10 cellular contexts compared by ENCODE assay signal in the genomic region with DNA sequence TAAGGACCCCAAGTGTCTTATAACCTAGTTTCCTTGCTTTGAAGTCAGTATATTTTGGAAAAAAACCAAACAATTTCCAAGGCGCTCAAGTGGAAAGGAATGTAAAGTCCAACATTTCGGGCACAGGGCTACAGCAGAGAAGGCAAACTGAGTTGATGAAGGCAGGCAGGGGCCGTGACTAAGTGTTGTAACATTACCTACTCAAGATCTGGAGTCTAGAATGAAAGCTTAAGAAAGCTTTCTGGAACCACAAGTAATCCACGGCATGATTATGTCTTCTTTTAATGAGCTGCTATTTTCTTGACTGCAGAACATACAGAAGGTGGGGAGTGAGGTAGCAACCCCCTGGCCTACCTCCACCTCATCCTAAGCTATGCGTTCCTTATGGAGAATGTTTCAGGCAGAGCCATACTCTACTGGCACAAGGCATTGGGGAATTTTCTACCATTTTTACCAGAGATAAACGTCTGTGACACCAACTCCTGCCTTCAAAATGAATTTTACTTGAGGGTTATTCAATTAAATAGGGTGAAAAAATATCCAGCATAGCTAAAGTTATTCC. TPM values are rescaled to one million over a fixed set of nuclear protein-coding genes. Genes with fewer than 3 reads are reported as not detected.
DNase-seq lines count a peak whose midpoint lies in the region; ATAC-seq, FAIRE-seq and TF ChIP-seq lines count a peak whose summit lies in the region.
"Had no signal": no experiment of that assay in that cellular context is flagged by ENCODE, and none has a peak within 500 bp of the region (broad histone marks: within the 10 kb centered on the region; RNA-seq: fewer than 3 reads in every experiment).

No MANE protein-coding gene starts in this region.

- H4K20me1 ChIP-seq in OCI-LY1 (ENCODE audit: insufficient read depth, low read length) (no peaks in the 10 kb centered on the region), H1 (replicated peaks in 1 of 2; ENCODE audit: control insufficient read depth in 1 of 2, insufficient read depth in 2 of 2, low read length in 2 of 2) (peaks cover 4 to 6% of the 10 kb centered on the region in 2 experiments)

- peak; percentile 61 for DNase-seq in EL
- no peak for DNase-seq in H1 (ENCODE audit: low read depth in 1 of 2, low spot score in 2 of 2)
- no peak for DNase-seq in psoas muscle
- DNase-seq in small intestine, result no peak
- DNase-seq in D341Med (ENCODE audit: low spot score), result no peak
- DNase-seq in Caco-2, result no peak
- DNase-seq: stimulated activated CD4-positive, alpha-beta T cell treated with anti-CD3 and anti-CD28 coated beads, Interleukin-4, amount 100 ng/mL, for 4 hours had no signal

- H3K4me1 ChIP-seq in OCI-LY1 (ENCODE audit: insufficient read depth, low read length, severe bottlenecking) (peaks cover 34% of the 10 kb centered on the region), H1 (replicated peaks in 1 of 4; ENCODE audit: control insufficient read depth in 3 of 4, insufficient read depth in 4 of 4, low read length in 3 of 4) (peaks cover 0 to 6% (median 3%) of the 10 kb centered on the region in 4 experiments; a peak in 4 of 7 replicates), psoas muscle (peaks cover 42% of the 10 kb centered on the region), small intestine (ENCODE audit: control insufficient read depth in 2 of 2, insufficient read depth in 1 of 2, low read depth in 1 of 2, low read length in 1 of 2) (peaks cover 0 to 3% of the 10 kb centered on the region in 2 donors), Caco-2 (no peaks in the 10 kb centered on the region)

- peaks cover 11% of the 10 kb centered on the region for H3K23me2 ChIP-seq in H1 (ENCODE audit: low read depth, low read length)

- peaks cover 8% of the 10 kb centered on the region; the same call in 1 of the 2 replicates for H3K79me1 ChIP-seq in H1 (ENCODE audit: low read depth, low read length)

- peaks cover 22% of the 10 kb centered on the region for H3K4me1 Mint-ChIP-seq in Caco-2 (ENCODE audit: low read depth, unreplicated experiment)

- H3K36me3 ChIP-seq in OCI-LY1 (ENCODE audit: insufficient read depth, low read length), result peaks cover 88% of the 10 kb centered on the region
- peaks cover 13 to 63% (median 31%) of the 10 kb centered on the region in 4 experiments for H3K36me3 ChIP-seq in H1 (ENCODE audit: control insufficient read depth in 2 of 4, insufficient read depth in 4 of 4, low read length in 3 of 4)
- H3K36me3 ChIP-seq in psoas muscle (ENCODE audit: insufficient read depth in 1 of 2, low read depth in 1 of 2), result peaks cover 4 to 34% of the 10 kb centered on the region in 2 donors
- H3K36me3 ChIP-seq in small intestine (ENCODE audit: control insufficient read depth in 2 of 2, insufficient read depth in 2 of 2, low read length in 2 of 2), result peaks cover 4 to 16% of the 10 kb centered on the region in 2 donors
- H3K36me3 ChIP-seq in Caco-2 (ENCODE audit: control insufficient read depth, insufficient read depth, low read length), result peaks cover 3% of the 10 kb centered on the region

- peaks cover 91% of the 10 kb centered on the region for H3K36me3 Mint-ChIP-seq in Caco-2 (ENCODE audit: insufficient read depth, unreplicated experiment)

- POLR2A ChIA-PET in H1 (lab: Charles Lee; ENCODE audit: partially characterized antibody) (interaction anchor here (0.8 to 4.8 kb wide), 23 partner anchors 15 to 131 kb away, joined by 3 to 443 read pairs (median 5); a partner anchor contains a TSS), Caco-2 (lab: Charles Lee) (interaction anchor here (1.0 to 1.3 kb wide), 4 partner anchors 12 to 104 kb away, joined by 4 read pairs; a partner anchor contains a TSS)

- no peak overlapping the region for H3K56ac ChIP-seq in H1 (replicated peaks; ENCODE audit: insufficient read length, low read depth, low read length)

- TF ChIP-seq CTCF in OCI-LY1 (IDR thresholded peaks at IDR 0.05; ENCODE audit: low read length) (no peak), H1 (IDR thresholded peaks at IDR 0.05; ENCODE audit: control extremely low read depth in 1 of 3, insufficient read depth in 1 of 3, low read depth in 1 of 3, low read length in 3 of 3) (no peak), psoas muscle (IDR thresholded peaks at IDR 0.05) (no peak), Caco-2 (IDR thresholded peaks at IDR 0.05; ENCODE audit: insufficient read depth in 1 of 2, low read depth in 1 of 2, low read length in 1 of 2, severe bottlenecking in 1 of 2, unreplicated experiment in 1 of 2) (no peak)

- 82% methylated on average over 6 of the region's 6 CpGs; no CpG with 5 or more reads in 1 of the 2 experiments for WGBS in H1 (ENCODE audit: extremely low coverage in 1 of 2, insufficient coverage in 1 of 2, insufficient read length in 1 of 2, insufficient replicate concordance in 2 of 2, low coverage in 1 of 2, low lambda C conversion rate in 2 of 2, missing lambda C conversion rate in 1 of 2), 2 experiments
- 35 to 54% (median 35%) methylated on average over 6 of the region's 6 CpGs for WGBS in psoas muscle, 3 donors
- 65 to 67% (median 65%) methylated on average over 6 of the region's 6 CpGs for WGBS in small intestine, 3 donors

- no TSS peak for BruUV-seq in Caco-2 (replicated peaks; lab: Mats Ljungman, UMichigan)

- H2BK120ac ChIP-seq in H1 (replicated peaks; ENCODE audit: low read depth, low read length), result no peak overlapping the region

- H3K4me3 Mint-ChIP-seq in Caco-2 (ENCODE audit: unreplicated experiment), result no peak overlapping the region

- H3K79me2 ChIP-seq in OCI-LY1 (ENCODE audit: insufficient read depth, low read length) (peaks cover 29% of the 10 kb centered on the region), H1 (ENCODE audit: control insufficient read depth in 1 of 2, insufficient read depth in 2 of 2, low read length in 2 of 2) (peaks cover 4 to 60% of the 10 kb centered on the region in 2 experiments; a peak in 3 of 4 replicates)

- H2BK12ac ChIP-seq in H1 (ENCODE audit: low read depth, low read length), result no peak overlapping the region

- H2BK5ac ChIP-seq in H1 (ENCODE audit: low read depth, low read length), result no peak overlapping the region

- intact Hi-C loops in psoas muscle (cut with DNase I), result loop anchor here in 1 of 2 donors (5.0 kb wide), 1 partner anchor 35 kb away; no protein-coding TSS in a partner anchor
- intact Hi-C loops in Caco-2 (cut with micrococcal nuclease; ENCODE audit: unreplicated experiment), result no loop called here

- H3K27me3 ChIP-seq in OCI-LY1 (ENCODE audit: insufficient read depth, low read length) (no peaks in the 10 kb centered on the region), H1 (replicated peaks in 1 of 4; ENCODE audit: control insufficient read depth in 3 of 4, extremely low read depth in 1 of 4, insufficient read depth in 3 of 4, low read length in 3 of 4) (no peaks in the 10 kb centered on the region), psoas muscle (ENCODE audit: insufficient read depth in 3 of 3, low read length in 2 of 3) (no peaks in the 10 kb centered on the region), small intestine (ENCODE audit: control insufficient read depth in 2 of 2, insufficient read depth in 2 of 2, low read length in 2 of 2) (no peaks in the 10 kb centered on the region), Caco-2 (replicated peaks; ENCODE audit: control insufficient read depth, insufficient read depth, low read length) (no peaks in the 10 kb centered on the region)

- no peak overlapping the region for H3K18ac ChIP-seq in H1 (ENCODE audit: extremely low read depth, low read length)

- H4K8ac ChIP-seq in H1 (ENCODE audit: extremely low read depth, insufficient read depth, low read length), result no peak overlapping the region

- H3K4me2 ChIP-seq in OCI-LY1 (ENCODE audit: low read length) (peak overlapping the region; percentile 88), H1 (ENCODE audit: insufficient read depth in 1 of 2, low read depth in 2 of 2, low read length in 2 of 2) (peak overlapping the region; percentile 4 to 98; a peak in 1 of 4 replicates)

- H2BK20ac ChIP-seq in H1 (ENCODE audit: low read length), result no peak overlapping the region

- H3K4me3 ChIP-seq in OCI-LY1 (ENCODE audit: low read depth, low read length, poor library complexity, severe bottlenecking), result no peak overlapping the region
- H3K4me3 ChIP-seq in H1 (ENCODE audit: extremely low read depth in 1 of 4, insufficient read depth in 2 of 4, low read depth in 3 of 4, low read length in 4 of 4), result no peak overlapping the region; a peak in 1 of 8 replicates
- peak overlapping the region; percentile 84 for H3K4me3 ChIP-seq in psoas muscle
- H3K4me3 ChIP-seq in small intestine (ENCODE audit: low read depth in 1 of 2, low read length in 2 of 2), result no peak overlapping the region
- no peak overlapping the region for H3K4me3 ChIP-seq in Caco-2 (ENCODE audit: low read depth, low read length)

- H3K9ac ChIP-seq in OCI-LY1 (ENCODE audit: low read length) (no peak overlapping the region; the same call in 1 of the 2 replicates), H1 (replicated peaks in 1 of 4; ENCODE audit: extremely low read depth in 1 of 4, low read depth in 3 of 4, low read length in 3 of 4) (no peak overlapping the region)

- no peaks in the 10 kb centered on the region for H3K9me2 ChIP-seq in OCI-LY1 (ENCODE audit: low read depth, low read length)

- no peak overlapping the region for H4K91ac ChIP-seq in H1 (replicated peaks; ENCODE audit: insufficient read length, low read length)

- ATAC-seq in psoas muscle, result no peak
- no peak for ATAC-seq in HG03457 (IDR thresholded peaks at IDR 0.05; ENCODE audit: unreplicated experiment)

- H3K27ac Mint-ChIP-seq in Caco-2 (ENCODE audit: unreplicated experiment), result no peak overlapping the region

- H3F3A ChIP-seq in OCI-LY1 (ENCODE audit: insufficient read depth, low read length), result 0 out of 2 replicates have a peak, but pooled peaks cover 2% of the 10 kb centered on the region

- no peak overlapping the region for H3K14ac ChIP-seq in H1 (ENCODE audit: insufficient read length)

- CTCF ChIA-PET in H1 (lab: Charles Lee; ENCODE audit: partially characterized antibody), result interaction anchor here (0.7 to 2.4 kb wide), 15 partner anchors 8 to 131 kb away, joined by 3 to 17 read pairs (median 4); a partner anchor contains a TSS
- CTCF ChIA-PET in Caco-2 (lab: Charles Lee), result interaction anchor here (0.8 kb wide), 1 partner anchor 131 kb away, joined by 3 read pairs; no protein-coding TSS in a partner anchor

- FAIRE-seq in H1 (lab: Jason Lieb, UNC) (no peak), small intestine (lab: Jason Lieb, UNC) (no peak)

- no peak for TF ChIP-seq RAD21 in H1 (IDR thresholded peaks at IDR 0.05 in 1 of 2, conservative IDR thresholded peaks at IDR 0.05 in 1 of 2; ENCODE audit: low read depth in 2 of 2, low read length in 2 of 2)

- no peak overlapping the region for H2BK15ac ChIP-seq in H1 (ENCODE audit: low read length)

- H3K27ac ChIP-seq in OCI-LY1 (ENCODE audit: low read depth, low read length, poor library complexity, severe bottlenecking) (peak overlapping the region; percentile 13), H1 (ENCODE audit: low read depth, low read length) (no peak overlapping the region), psoas muscle (peak overlapping the region; percentile 99), small intestine (ENCODE audit: low read depth in 1 of 2, low read length in 1 of 2) (peak overlapping the region in 1 of 2 donors; percentile 33)

- H3K23ac ChIP-seq in H1 (ENCODE audit: insufficient read length), result no peak overlapping the region

- H3K9me3 Mint-ChIP-seq in Caco-2 (ENCODE audit: unreplicated experiment), result no peaks in the 10 kb centered on the region
- H3K9me3 Mint-ChIP-seq: dendritic cell treated with granulocyte-macrophage colony-stimulating factor and Interleukin-4, amounts not matched to agents 40 ng/mL and 50 ng/mL, for 4 days had no signal

- H2AK5ac ChIP-seq in H1 (ENCODE audit: low read depth, low read length), result no peak overlapping the region

- H3K4ac ChIP-seq in H1 (replicated peaks; ENCODE audit: insufficient read length, low read depth, low read length), result no peak overlapping the region

- peak in 1 of 2 experiments; percentile 77 for TF ChIP-seq POLR2A in H1 (IDR thresholded peaks at IDR 0.05; ENCODE audit: control extremely low read depth in 1 of 2, low read depth in 2 of 2, low read length in 2 of 2)

- no peak overlapping the region for H2AFZ ChIP-seq in OCI-LY1 (ENCODE audit: low read length)
- no peak overlapping the region for H2AFZ ChIP-seq in H1 (ENCODE audit: low read length)

- no peak for TF ChIP-seq EP300 in H1 (IDR thresholded peaks at IDR 0.05; ENCODE audit: borderline replicate concordance in 1 of 2, low read depth in 2 of 2, low read length in 2 of 2)

- H3K9me3 ChIP-seq in OCI-LY1 (ENCODE audit: low read length) (no peaks in the 10 kb centered on the region), H1 (ENCODE audit: insufficient read depth in 2 of 2, low read depth in 1 of 2, low read length in 1 of 2) (no peaks in the 10 kb centered on the region), psoas muscle (no peaks in the 10 kb centered on the region), small intestine (ENCODE audit: control insufficient read depth, low read depth) (no peaks in the 10 kb centered on the region), Caco-2 (no peaks in the 10 kb centered on the region)

- H3K27me3 Mint-ChIP-seq in Caco-2 (ENCODE audit: insufficient read depth, unreplicated experiment), result peaks cover 6% of the 10 kb centered on the region
- H3K27me3 Mint-ChIP-seq: dendritic cell treated with granulocyte-macrophage colony-stimulating factor and Interleukin-4, amounts not matched to agents 40 ng/mL and 50 ng/mL, for 4 days had no signal

- H4K5ac ChIP-seq in H1 (ENCODE audit: insufficient read length, low read depth, low read length), result no peak overlapping the region

RNA-seq across cellular contexts. Expression of a gene that starts 4.3 kb away (rescaled TPM):
- total RNA-seq in H1 (2021; fragmentation: NEBNext Ultra II Directional; extraction: Animal tissue kit (Norgen Biotek cat#: 25700)), result 78.9 and 89.1 TPM in 2 replicates
- polyA plus RNA-seq in H1 (2011; rRNA removed), result 23.9 and 25.3 TPM in 2 replicates
- 23.3 TPM for polyA plus RNA-seq in H1 (2011; cell fraction: cytosol; rRNA removed)
- polyA plus RNA-seq in H1 (2011; cell fraction: nucleus; rRNA removed), result 60.2 TPM
- 37.2 to 51.4 TPM (median 42.0 TPM) in 4 replicates for polyA plus RNA-seq in H1 (2012, experiment 1 of 2)
- 36.9 TPM for polyA plus RNA-seq in H1 (2012, experiment 2 of 2)
- 84.8 TPM for polyA plus RNA-seq in H1 (2013, experiment 1 of 2)
- polyA plus RNA-seq in H1 (2013, experiment 2 of 2), result 78.1 TPM
- polyA minus RNA-seq in H1 (2011; rRNA and poly(A)+ RNA removed), result 110 and 129 TPM in 2 replicates
- polyA minus RNA-seq in H1 (2011; cell fraction: cytosol; rRNA and poly(A)+ RNA removed), result 38.1 TPM
- polyA minus RNA-seq in H1 (2011; cell fraction: nucleus; rRNA and poly(A)+ RNA removed), result 293 TPM
- total RNA-seq in psoas muscle, result 10 to 100 TPM; 27.1 to 42.5 (median 31.6) TPM
- 10 to 100 TPM in 2 of 3 donors, 1 to 10 TPM in 1; 5.5 to 23.2 (median 10.1) TPM for polyA plus RNA-seq in psoas muscle
- polyA plus RNA-seq in small intestine, result 10 to 100 TPM; 21.3 to 35.1 (median 30.0) TPM
- total RNA-seq in Caco-2 (2022), result 91.3 and 95.4 TPM in 2 replicates

RNA-seq across cellular contexts. Expression of a gene that starts 4.9 kb away (rescaled TPM):
- total RNA-seq in H1 (2021; fragmentation: NEBNext Ultra II Directional; extraction: Animal tissue kit (Norgen Biotek cat#: 25700)), result 57.8 and 60.7 TPM in 2 replicates
- polyA plus RNA-seq in H1 (2011; rRNA removed) (75.8 and 83.3 TPM in 2 replicates), psoas muscle (100 to 1,000 TPM; 241 to 303 (median 242) TPM), small intestine (10 to 100 TPM; 89.4 to 93.0 (median 91.2) TPM)
- 85.9 TPM for polyA plus RNA-seq in H1 (2011; cell fraction: cytosol; rRNA removed)
- 59.8 TPM for polyA plus RNA-seq in H1 (2011; cell fraction: nucleus; rRNA removed)
- polyA plus RNA-seq in H1 (2012, experiment 1 of 2), result 57.4 to 62.5 TPM (median 60.3 TPM) in 4 replicates
- polyA plus RNA-seq in H1 (2012, experiment 2 of 2), result 75.9 TPM
- 54.3 TPM for polyA plus RNA-seq in H1 (2013, experiment 1 of 2)
- 49.2 TPM for polyA plus RNA-seq in H1 (2013, experiment 2 of 2)
- 69.9 and 81.4 TPM in 2 replicates for polyA minus RNA-seq in H1 (2011; rRNA and poly(A)+ RNA removed)
- 47.1 TPM for polyA minus RNA-seq in H1 (2011; cell fraction: cytosol; rRNA and poly(A)+ RNA removed)
- 20.3 TPM for polyA minus RNA-seq in H1 (2011; cell fraction: nucleus; rRNA and poly(A)+ RNA removed)
- total RNA-seq in psoas muscle (100 to 1,000 TPM; 109 to 184 (median 152) TPM), Caco-2 (2022) (60.0 and 62.6 TPM in 2 replicates)

RNA-seq across cellular contexts. Expression of a gene that starts 13.9 kb away (rescaled TPM):
- 14.6 and 15.9 TPM in 2 replicates for total RNA-seq in H1 (2021; fragmentation: NEBNext Ultra II Directional; extraction: Animal tissue kit (Norgen Biotek cat#: 25700))
- 14.4 and 18.3 TPM in 2 replicates for polyA plus RNA-seq in H1 (2011; rRNA removed)
- polyA plus RNA-seq in H1 (2011; cell fraction: cytosol; rRNA removed), result 13.0 TPM
- 53.3 TPM for polyA plus RNA-seq in H1 (2011; cell fraction: nucleus; rRNA removed)
- 19.7 to 26.3 TPM (median 22.8 TPM) in 4 replicates for polyA plus RNA-seq in H1 (2012, experiment 1 of 2)
- polyA plus RNA-seq in H1 (2012, experiment 2 of 2), result 15.1 TPM
- polyA plus RNA-seq in H1 (2013, experiment 1 of 2), result 23.4 TPM
- polyA plus RNA-seq in H1 (2013, experiment 2 of 2), result 20.1 TPM
- polyA minus RNA-seq in H1 (2011; rRNA and poly(A)+ RNA removed), result 10.8 and 14.8 TPM in 2 replicates
- polyA minus RNA-seq in H1 (2011; cell fraction: cytosol; rRNA and poly(A)+ RNA removed), result 7.1 TPM
- 16.1 TPM for polyA minus RNA-seq in H1 (2011; cell fraction: nucleus; rRNA and poly(A)+ RNA removed)
- total RNA-seq in psoas muscle, result 1 to 10 TPM; 2.1 to 5.2 (median 2.9) TPM
- polyA plus RNA-seq in psoas muscle, result 1 to 10 TPM; 1.9 to 4.7 (median 4.4) TPM
- 10 to 100 TPM in 1 of 3 donors, 1 to 10 TPM in 2; 6.5 to 14.5 (median 8.6) TPM for polyA plus RNA-seq in small intestine
- 17.9 and 19.7 TPM in 2 replicates for total RNA-seq in Caco-2 (2022)

RNA-seq across cellular contexts. Expression of a gene that starts 34.2 kb away (rescaled TPM):
- 18.2 and 20.8 TPM in 2 replicates for total RNA-seq in H1 (2021; fragmentation: NEBNext Ultra II Directional; extraction: Animal tissue kit (Norgen Biotek cat#: 25700))
- polyA plus RNA-seq in H1 (2011; rRNA removed) (23.1 and 30.4 TPM in 2 replicates), psoas muscle (10 to 100 TPM; 36.4 to 60.2 (median 42.6) TPM), small intestine (100 to 1,000 TPM in 1 of 3 donors, 10 to 100 TPM in 2; 44.4 to 125 (median 75.1) TPM)
- 23.9 TPM for polyA plus RNA-seq in H1 (2011; cell fraction: cytosol; rRNA removed)
- polyA plus RNA-seq in H1 (2011; cell fraction: nucleus; rRNA removed), result 49.1 TPM
- 18.9 to 24.6 TPM (median 22.5 TPM) in 4 replicates for polyA plus RNA-seq in H1 (2012, experiment 1 of 2)
- 24.5 TPM for polyA plus RNA-seq in H1 (2012, experiment 2 of 2)
- polyA plus RNA-seq in H1 (2013, experiment 1 of 2), result 24.5 TPM
- 20.2 TPM for polyA plus RNA-seq in H1 (2013, experiment 2 of 2)
- 7.0 and 10.6 TPM in 2 replicates for polyA minus RNA-seq in H1 (2011; rRNA and poly(A)+ RNA removed)
- 10.5 TPM for polyA minus RNA-seq in H1 (2011; cell fraction: cytosol; rRNA and poly(A)+ RNA removed)
- polyA minus RNA-seq in H1 (2011; cell fraction: nucleus; rRNA and poly(A)+ RNA removed), result 17.4 TPM
- total RNA-seq in psoas muscle (10 to 100 TPM; 21.8 to 52.8 (median 27.2) TPM), Caco-2 (2022) (25.4 and 25.7 TPM in 2 replicates)

RNA-seq across cellular contexts. Expression of a gene that starts 41.5 kb away (rescaled TPM):
- total RNA-seq in H1 (2021; fragmentation: NEBNext Ultra II Directional; extraction: Animal tissue kit (Norgen Biotek cat#: 25700)), result 119 and 123 TPM in 2 replicates
- polyA plus RNA-seq in H1 (2011; rRNA removed) (48.8 and 59.5 TPM in 2 replicates), psoas muscle (100 to 1,000 TPM in 2 of 3 donors, 10 to 100 TPM in 1; 53.8 to 119 (median 108) TPM), small intestine (10 to 100 TPM; 30.0 to 40.6 (median 37.0) TPM)
- 71.0 TPM for polyA plus RNA-seq in H1 (2011; cell fraction: cytosol; rRNA removed)
- 104 TPM for polyA plus RNA-seq in H1 (2011; cell fraction: nucleus; rRNA removed)
- polyA plus RNA-seq in H1 (2012, experiment 1 of 2), result 112 to 134 TPM (median 123 TPM) in 4 replicates
- polyA plus RNA-seq in H1 (2012, experiment 2 of 2), result 36.5 TPM
- 91.5 TPM for polyA plus RNA-seq in H1 (2013, experiment 1 of 2)
- polyA plus RNA-seq in H1 (2013, experiment 2 of 2), result 94.1 TPM
- 84.1 and 96.9 TPM in 2 replicates for polyA minus RNA-seq in H1 (2011; rRNA and poly(A)+ RNA removed)
- 62.4 TPM for polyA minus RNA-seq in H1 (2011; cell fraction: cytosol; rRNA and poly(A)+ RNA removed)
- 48.9 TPM for polyA minus RNA-seq in H1 (2011; cell fraction: nucleus; rRNA and poly(A)+ RNA removed)
- total RNA-seq in psoas muscle (100 to 1,000 TPM in 1 of 4 donors, 10 to 100 TPM in 3; 64.2 to 108 (median 95.5) TPM), Caco-2 (2022) (93.7 and 95.6 TPM in 2 replicates)
